In the genomic region with DNA sequence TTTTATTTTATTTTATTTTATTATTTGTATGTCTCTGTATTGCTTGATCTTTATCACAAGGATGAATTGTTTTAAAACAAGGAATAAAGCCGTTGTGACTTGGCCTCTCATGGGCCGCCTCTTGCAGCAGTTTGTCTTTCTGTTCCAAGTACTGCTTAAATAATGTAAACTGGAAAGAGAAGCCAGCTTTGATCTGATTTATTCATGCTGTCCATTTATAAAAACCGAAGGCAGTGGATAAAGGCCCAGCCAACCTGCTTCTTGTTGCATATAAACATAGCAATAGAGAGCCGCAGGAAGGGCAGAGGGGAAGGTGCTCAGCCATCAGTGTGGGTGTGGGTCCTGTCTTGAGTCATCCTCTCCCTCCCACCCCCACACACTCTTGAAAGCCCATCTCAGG, we compare ENCODE assay signal across 20 cellular contexts.
"Had no signal": no experiment of that assay in that cellular context is flagged by ENCODE, and none has a peak within 500 bp of the region (broad histone marks: within the 10 kb centered on the region; RNA-seq: fewer than 3 reads in every experiment).

No MANE protein-coding gene starts in this region.

- H3K36me3 ChIP-seq: SJSA1 had no signal

- H3K9me3 ChIP-seq: SJSA1 had no signal

- H3K4me1 ChIP-seq: SJSA1 had no signal

- H3K27me3 ChIP-seq: SJSA1 had no signal

- H3K27ac ChIP-seq: SJSA1, SK-N-MC had no signal

- DNase-seq: Kasumi-1, KG1, MM.1S, NCI-H1092 treated with DMSO at 0.1 percent for 48 hours, NCI-H1436, NCI-H187, NCI-H2029, NCI-H2081 treated with DMSO at 0.1 percent for 48 hours, NCI-H2171, NCI-H226, NCI-H446, NCI-H510A, NCI-H524 treated with DMSO at 0.1 percent for 48 hours, NCI-H69, NCI-H774, Right ventricle myocardium superior, RPMI8226, SIG-M5 had no signal

- H3K4me3 ChIP-seq: SJSA1, SK-N-MC had no signal
